ENCODE assay signal across 20 cellular contexts in genomic region chr7:133391220-133391619, GRCh38.
"Had no signal": no experiment of that assay in that cellular context is flagged by ENCODE, and none has a peak within 500 bp of the region (broad histone marks: within the 10 kb centered on the region; RNA-seq: fewer than 3 reads in every experiment).

No MANE protein-coding gene starts in this region.

- H3K36me3 ChIP-seq: adrenal gland, breast epithelium, Peyer's patch had no signal

- H3K4me3 ChIP-seq: adrenal gland, breast epithelium, K562, Peyer's patch had no signal

- H3K27me3 ChIP-seq: adrenal gland, breast epithelium, Peyer's patch had no signal

- H3K4me1 ChIP-seq: adrenal gland, breast epithelium, Peyer's patch had no signal

- H3K27ac ChIP-seq: adrenal gland, breast epithelium, Peyer's patch, RWPE1 had no signal

- DNase-seq: activated CD4-positive, alpha-beta T cell treated with anti-CD3 and anti-CD28 coated beads for 4 hours; activated CD8-positive, alpha-beta memory T cell treated with anti-CD3 and anti-CD28 coated beads, Interleukin-2, amount 50 U/mL, for 4 hours; activated CD8-positive, alpha-beta T cell treated with anti-CD3 and anti-CD28 coated beads for 36 hours; activated naive CD4-positive, alpha-beta T cell treated with anti-CD3 and anti-CD28 coated beads, Interleukin-2, amount 50 U/mL, for 16 hours; activated naive CD8-positive, alpha-beta T cell treated with anti-CD3 and anti-CD28 coated beads, Interleukin-2, amount 10 ng/mL, durations not matched to agents 7 days and 5 days; adrenal gland; aorta; Karpas-422; NCI-H1105 treated with DMSO at 0.1 percent for 48 hours; NCI-H1436 treated with DMSO at 0.1 percent for 48 hours; NCI-H187; NCI-H2081; NCI-H510A treated with DMSO at 0.1 percent for 48 hours; NCI-H69; NK-92 treated with Interleukin-12 subunit alpha and Interleukin-12 subunit beta, amount 100 ng/mL, for 24 hours; Peyer's patch; SHP77 had no signal

- H3K9me3 ChIP-seq: adrenal gland, breast epithelium, Peyer's patch had no signal
